Comparison of ENCODE assay signal across 20 cellular contexts in genomic region chr20:21628800-21629199, GRCh38.
DNase-seq lines count a peak whose midpoint lies in the region; TF ChIP-seq lines count a peak whose summit lies in the region.
"Had no signal": no experiment of that assay in that cellular context is flagged by ENCODE, and none has a peak within 500 bp of the region (broad histone marks: within the 10 kb centered on the region; RNA-seq: fewer than 3 reads in every experiment).

No MANE protein-coding gene starts in this region.

- no TSS peak for BruUV-seq in OCI-LY7 (replicated peaks; lab: Mats Ljungman, UMichigan)

- H2AFZ ChIP-seq in Karpas-422 (ENCODE audit: low read length) (peak overlapping the region; percentile 38), OCI-LY7 (ENCODE audit: low read length) (peak overlapping the region; percentile 54; the same call in 1 of the 2 replicates), mesenchymal stem cell (ENCODE audit: low read depth, low read length) (no peak overlapping the region)

- no peak overlapping the region for H2BK120ac ChIP-seq in mesenchymal stem cell (ENCODE audit: low read depth, low read length)

- H3K36me3 ChIP-seq in BLaER1 treated with 17β-estradiol and CSF1 and Interleukin-3, amounts not matched to agents 10 nM and 100 nM, result no peaks in the 10 kb centered on the region
- H3K36me3 ChIP-seq in Karpas-422 (ENCODE audit: insufficient read depth, low read length) (no peaks in the 10 kb centered on the region), OCI-LY7 (ENCODE audit: insufficient read depth, low read length) (no peaks in the 10 kb centered on the region; the same call in 1 of the 2 replicates), mesenchymal stem cell (ENCODE audit: control insufficient read depth in 1 of 2, insufficient read depth in 2 of 2, low read depth in 1 of 2, low read length in 2 of 2) (no peaks in the 10 kb centered on the region)
- H3K36me3 ChIP-seq: BE2C had no signal

- no peak overlapping the region for H3K4ac ChIP-seq in mesenchymal stem cell (ENCODE audit: low read depth in 1 of 2, low read length in 2 of 2)

- H3K9me2 ChIP-seq in Karpas-422 (replicated peaks; ENCODE audit: insufficient read depth, low read length) (no peaks in the 10 kb centered on the region), OCI-LY7 (ENCODE audit: insufficient read depth, low read length) (no peaks in the 10 kb centered on the region)

- DNase-seq in Karpas-422 (peak; percentile 74), OCI-LY7 (ENCODE audit: low spot score) (peak; percentile 58), mesenchymal stem cell (no peak), dermis blood vessel endothelial cell (no peak), DMS53 treated with DMSO at 0.1 percent for 48 hours (lab: John Stamatoyannopoulos, UW; ENCODE audit: unreplicated experiment) (no peak), SW480 (ENCODE audit: low spot score) (no peak)
- DNase-seq in activated naive CD4-positive, alpha-beta T cell treated with anti-CD3 and anti-CD28 coated beads, Interleukin-2, amount 50 U/mL, for 16 hours, result no peak
- DNase-seq: 8988T; ACHN; BE2C; C1 segment of cervical spinal cord; CD4-positive, alpha-beta memory T cell; CD4-positive, CD25-positive, alpha-beta regulatory T cell; CD8-positive, alpha-beta memory T cell; DMS79; DND-41; EL; GDM1 had no signal

- TF ChIP-seq CTCF in OCI-LY7 (conservative IDR thresholded peaks at IDR 0.05; ENCODE audit: low read length), result no peak

- no peak overlapping the region for H2AK5ac ChIP-seq in mesenchymal stem cell (ENCODE audit: low read length, severe bottlenecking)

- no peak overlapping the region for H4K8ac ChIP-seq in mesenchymal stem cell (ENCODE audit: low read length)

- H3K9me3 ChIP-seq in BLaER1 treated with 17β-estradiol and CSF1 and Interleukin-3, amounts not matched to agents 10 nM and 100 nM (replicated peaks in 1 of 11), result peaks cover 5 to 30% (median 25%) of the 10 kb centered on the region in 11 experiments; a peak in 21 of 22 replicates
- H3K9me3 ChIP-seq in Karpas-422 (ENCODE audit: low read length), result no peaks in the 10 kb centered on the region
- H3K9me3 ChIP-seq in OCI-LY7 (ENCODE audit: low read length), result no peaks in the 10 kb centered on the region
- no peaks in the 10 kb centered on the region for H3K9me3 ChIP-seq in mesenchymal stem cell (ENCODE audit: control insufficient read depth, low read length)
- H3K9me3 ChIP-seq: BE2C had no signal

- no peak overlapping the region for H3K9ac ChIP-seq in BLaER1 treated with 17β-estradiol and CSF1 and Interleukin-3, amounts not matched to agents 10 nM and 100 nM
- H3K9ac ChIP-seq in Karpas-422 (ENCODE audit: low read length) (no peak overlapping the region), mesenchymal stem cell (ENCODE audit: low read length) (no peak overlapping the region)

- WGBS in mesenchymal stem cell, result 36% methylated on average over 4 of the region's 4 CpGs

- H3K14ac ChIP-seq in mesenchymal stem cell (ENCODE audit: low read length in 2 of 2), result no peak overlapping the region

- CTCF ChIA-PET in OCI-LY7 (lab: Charles Lee; ENCODE audit: unreplicated experiment), result interaction anchor here (1.1 to 1.5 kb wide), 2 partner anchors 11 to 79 kb away, joined by 3 to 14 read pairs; no protein-coding TSS in a partner anchor

- no peaks in the 10 kb centered on the region for H3K27me3 ChIP-seq in BLaER1 treated with 17β-estradiol and CSF1 and Interleukin-3, amounts not matched to agents 10 nM and 100 nM
- H3K27me3 ChIP-seq in Karpas-422 (ENCODE audit: low read length), result no peaks in the 10 kb centered on the region
- H3K27me3 ChIP-seq in mesenchymal stem cell (ENCODE audit: control insufficient read depth in 1 of 2, insufficient read depth in 1 of 2, low read length in 2 of 2), result peaks cover 0 to 4% of the 10 kb centered on the region in 2 experiments
- H3K27me3 ChIP-seq: BE2C had no signal

- H2BK15ac ChIP-seq in mesenchymal stem cell (ENCODE audit: low read depth, poor library complexity, severe bottlenecking), result no peak overlapping the region

- no peak overlapping the region for H3K27ac ChIP-seq in BLaER1 treated with 17β-estradiol and CSF1 and Interleukin-3, amounts not matched to agents 10 nM and 100 nM
- H3K27ac ChIP-seq in Karpas-422 (ENCODE audit: low read length) (peak overlapping the region; percentile 99), OCI-LY7 (ENCODE audit: low read depth, low read length, poor library complexity, severe bottlenecking) (peak overlapping the region; percentile 64), mesenchymal stem cell (ENCODE audit: low read length, poor library complexity, severe bottlenecking) (no peak overlapping the region)

- intact Hi-C loops in OCI-LY7 (cut with micrococcal nuclease; ENCODE audit: unreplicated experiment), result loop anchor here (1.0 to 2.0 kb wide), 2 partner anchors 11 to 470 kb away; no protein-coding TSS in a partner anchor

- H4K20me1 ChIP-seq in BLaER1 treated with 17β-estradiol and CSF1 and Interleukin-3, amounts not matched to agents 10 nM and 100 nM, result 0 out of 22 replicates have a peak, but pooled peaks cover 0 to 3% (median 0%) of the 10 kb centered on the region in 11 experiments
- H4K20me1 ChIP-seq in Karpas-422 (ENCODE audit: insufficient read depth, low read depth, low read length) (no peaks in the 10 kb centered on the region), OCI-LY7 (ENCODE audit: insufficient read depth, low read length) (no peaks in the 10 kb centered on the region)

- H3K4me1 ChIP-seq in BLaER1 treated with 17β-estradiol and CSF1 and Interleukin-3, amounts not matched to agents 10 nM and 100 nM, result peaks cover 30 to 62% (median 59%) of the 10 kb centered on the region in 10 experiments
- H3K4me1 ChIP-seq in Karpas-422 (ENCODE audit: low read length), result peaks cover 69% of the 10 kb centered on the region
- H3K4me1 ChIP-seq in OCI-LY7 (ENCODE audit: insufficient read depth, low read length, poor library complexity, severe bottlenecking), result peaks cover 64% of the 10 kb centered on the region
- H3K4me1 ChIP-seq in mesenchymal stem cell (ENCODE audit: control insufficient read depth, insufficient read depth, low read depth, low read length), result no peaks in the 10 kb centered on the region
- H3K4me1 ChIP-seq: BE2C had no signal

- H2BK12ac ChIP-seq in mesenchymal stem cell (ENCODE audit: low read length in 2 of 2), result no peak overlapping the region

- no peak overlapping the region for H4K91ac ChIP-seq in mesenchymal stem cell (ENCODE audit: low read length)

- H3K23ac ChIP-seq in mesenchymal stem cell (ENCODE audit: low read length in 2 of 2), result no peak overlapping the region

- H3K79me1 ChIP-seq in mesenchymal stem cell (replicated peaks; ENCODE audit: low read length, poor library complexity, severe bottlenecking), result no peaks in the 10 kb centered on the region

- H3K18ac ChIP-seq in mesenchymal stem cell (ENCODE audit: low read depth in 1 of 2, low read length in 2 of 2), result no peak overlapping the region

- no peak overlapping the region for H2BK5ac ChIP-seq in mesenchymal stem cell (ENCODE audit: low read depth, low read length, poor library complexity, severe bottlenecking)

- no peaks in the 10 kb centered on the region for H3K79me2 ChIP-seq in Karpas-422 (ENCODE audit: low read length)
- no peaks in the 10 kb centered on the region for H3K79me2 ChIP-seq in OCI-LY7 (ENCODE audit: insufficient read depth, low read depth, low read length)

- POLR2A ChIA-PET in OCI-LY7 (lab: Charles Lee), result interaction anchor here (0.6 to 2.1 kb wide), 5 partner anchors 10 to 1578 kb away, joined by 3 to 11 read pairs (median 3); no protein-coding TSS in a partner anchor

- H3K4me2 ChIP-seq in BLaER1 treated with 17β-estradiol and CSF1 and Interleukin-3, amounts not matched to agents 10 nM and 100 nM, result peak overlapping the region in 7 of 11 experiments; percentile 29 to 86 (median 78); a peak in 14 of 22 replicates
- H3K4me2 ChIP-seq in Karpas-422 (ENCODE audit: low read depth, low read length, poor library complexity, severe bottlenecking) (peak overlapping the region; percentile 42), OCI-LY7 (ENCODE audit: low read length) (peak overlapping the region; percentile 59), mesenchymal stem cell (ENCODE audit: low read length, poor library complexity, severe bottlenecking) (peak overlapping the region; percentile 6)

- no peak overlapping the region for H3K4me3 ChIP-seq in BLaER1 treated with 17β-estradiol and CSF1 and Interleukin-3, amounts not matched to agents 10 nM and 100 nM
- H3K4me3 ChIP-seq in Karpas-422 (ENCODE audit: low read length) (no peak overlapping the region), OCI-LY7 (ENCODE audit: low read depth, low read length, poor library complexity, severe bottlenecking) (peak overlapping the region; percentile 28), mesenchymal stem cell (ENCODE audit: insufficient read depth in 1 of 2, low read depth in 1 of 2, low read length in 2 of 2) (no peak overlapping the region)
- H3K4me3 ChIP-seq: GM12878 had no signal

Comparison
In these comparisons a context has a peak if more than half of its experiments do, and no peak if none do; other contexts are left out.
1. H3K27ac ChIP-seq: peak in Karpas-422 (single experiment) and OCI-LY7 (single experiment); none in BLaER1 treated with 17β-estradiol and CSF1 and Interleukin-3, amounts not matched to agents 10 nM and 100 nM (0 of 11) and mesenchymal stem cell (single experiment).
2. H3K4me2 ChIP-seq: peak in every context shown above with its lines; median percentile 78 in BLaER1 treated with 17β-estradiol and CSF1 and Interleukin-3, amounts not matched to agents 10 nM and 100 nM; 59 in OCI-LY7; 42 in Karpas-422; 6 in mesenchymal stem cell.
3. DNase-seq: peak in Karpas-422 (single experiment) and OCI-LY7 (single experiment); none in mesenchymal stem cell (single experiment), activated naive CD4-positive, alpha-beta T cell treated with anti-CD3 and anti-CD28 coated beads, Interleukin-2, amount 50 U/mL, for 16 hours (single experiment), dermis blood vessel endothelial cell (single experiment), DMS53 treated with DMSO at 0.1 percent for 48 hours (single experiment) and SW480 (single experiment).